8 cellular contexts compared by ENCODE assay signal in genomic region chr2:172555272-172555521, GRCh38. TPM values are rescaled to one million over a fixed set of nuclear protein-coding genes. Genes with fewer than 3 reads are reported as not detected.
DNase-seq lines count a peak whose midpoint lies in the region; ATAC-seq, FAIRE-seq and TF ChIP-seq lines count a peak whose summit lies in the region.

No MANE protein-coding gene starts in this region.

- H2BK15ac ChIP-seq in IMR-90 (ENCODE audit: low read depth, low read length) (peak overlapping the region; percentile 96; the same call in 2 of the 3 replicates), neuronal stem cell (ENCODE audit: low read length) (peak overlapping the region; percentile 40)

- peak overlapping the region; percentile 89 for H3K27ac ChIP-seq in IMR-90 (ENCODE audit: insufficient read depth, low read length)
- peak overlapping the region in 54 of 59 donors; percentile 26 to 98 (median 85) for H3K27ac ChIP-seq in dorsolateral prefrontal cortex
- no peak overlapping the region for H3K27ac ChIP-seq in neuronal stem cell (replicated peaks; ENCODE audit: low read length)

- peak overlapping the region; percentile 93 for H2BK120ac ChIP-seq in IMR-90 (ENCODE audit: low read depth, low read length)
- no peak overlapping the region for H2BK120ac ChIP-seq in neuronal stem cell (ENCODE audit: low read depth, low read length)

- no peak for TF ChIP-seq RAD21 in IMR-90 (IDR thresholded peaks at IDR 0.05; ENCODE audit: low read length)

- ATAC-seq in IMR-90 (ENCODE audit: low read depth): no peak

- peak overlapping the region; percentile 94 for H2AFZ ChIP-seq in IMR-90 (replicated peaks; ENCODE audit: low read length, poor library complexity)
- H2AFZ ChIP-seq in neuronal stem cell (ENCODE audit: low read length): peak overlapping the region; percentile 97

- peak overlapping the region; percentile 95 for H4K91ac ChIP-seq in IMR-90 (ENCODE audit: insufficient read depth, low read depth, low read length)
- H4K91ac ChIP-seq in neuronal stem cell (ENCODE audit: low read depth, low read length, poor library complexity): no peak overlapping the region

- peaks cover 9% of the 10 kb centered on the region for H3K9me1 ChIP-seq in IMR-90 (ENCODE audit: insufficient read depth, low read length)

- in situ Hi-C loops in IMR-90 (cut with MboI; ENCODE audit: low sequenced_read_pairs): no loop called here

- intact Hi-C loops in IMR-90 (cut with micrococcal nuclease) (no loop called here), dorsolateral prefrontal cortex (cut with DNase I) (no loop called here)

- H3K4me1 ChIP-seq in IMR-90 (ENCODE audit: control insufficient read depth, insufficient read depth, low read length) (peaks cover 15% of the 10 kb centered on the region), neuronal stem cell (ENCODE audit: control insufficient read depth in 2 of 2, insufficient read depth in 1 of 2, low read depth in 1 of 2, low read length in 2 of 2) (peaks cover 5 to 11% of the 10 kb centered on the region in 2 donors)

- peak overlapping the region; percentile 88 for H3K9ac ChIP-seq in IMR-90 (ENCODE audit: low read depth, low read length)
- H3K9ac ChIP-seq in neuronal stem cell (ENCODE audit: low read depth, low read length, poor library complexity): peak overlapping the region; percentile 91

- TF ChIP-seq POLR2A in IMR-90 (IDR thresholded peaks at IDR 0.05; ENCODE audit: low read depth, low read length): no peak

- peak; percentile 73 for FAIRE-seq in GM19239 (lab: Jason Lieb, UNC)

- H2BK20ac ChIP-seq in IMR-90 (ENCODE audit: low read depth, low read length): no peak overlapping the region

- H3K14ac ChIP-seq in IMR-90 (replicated peaks; ENCODE audit: low read depth, low read length) (peak overlapping the region; percentile 95), neuronal stem cell (ENCODE audit: low read length) (peak overlapping the region; percentile 14)

- H3K4me3 ChIP-seq in IMR-90 (ENCODE audit: insufficient read depth, low read depth, low read length) (peak overlapping the region; percentile 81), dorsolateral prefrontal cortex (peak overlapping the region; percentile 59 to 98 (median 91)), neuronal stem cell (ENCODE audit: low read length in 2 of 2) (peak overlapping the region; percentile 87 to 95)

- H2BK12ac ChIP-seq in neuronal stem cell (ENCODE audit: low read length): peak overlapping the region; percentile 82

- peak overlapping the region; percentile 65 to 82; a peak in 3 of 4 replicates for H4K8ac ChIP-seq in IMR-90 (ENCODE audit: low read depth in 2 of 2, low read length in 2 of 2)
- no peak overlapping the region for H4K8ac ChIP-seq in neuronal stem cell (ENCODE audit: low read depth, low read length)

- peak overlapping the region; percentile 51; the same call in 1 of the 2 replicates for H2AK5ac ChIP-seq in IMR-90 (ENCODE audit: low read depth, low read length)
- H2AK5ac ChIP-seq in neuronal stem cell (ENCODE audit: low read depth, low read length): no peak overlapping the region

- no peaks in the 10 kb centered on the region for H3K27me3 ChIP-seq in IMR-90 (ENCODE audit: control insufficient read depth, insufficient read depth, low read length)
- no peaks in the 10 kb centered on the region for H3K27me3 ChIP-seq in dorsolateral prefrontal cortex
- peaks cover 0 to 6% (median 0%) of the 10 kb centered on the region in 3 experiments for H3K27me3 ChIP-seq in neuronal stem cell (ENCODE audit: control insufficient read depth in 3 of 3, insufficient read depth in 3 of 3, low read depth in 1 of 3, low read length in 3 of 3)

- no TSS peak for BruUV-seq in IMR-90 (replicated peaks; lab: Mats Ljungman, UMichigan)

- H3K4ac ChIP-seq in IMR-90 (ENCODE audit: low read depth, low read length) (peak overlapping the region; percentile 93), neuronal stem cell (ENCODE audit: low read length) (no peak overlapping the region)

- H3K4me2 ChIP-seq in IMR-90 (ENCODE audit: low read depth, low read length) (peak overlapping the region; percentile 81), neuronal stem cell (ENCODE audit: insufficient read depth, low read length, poor library complexity, severe bottlenecking) (peak overlapping the region; percentile 78)

- H2BK5ac ChIP-seq in IMR-90 (ENCODE audit: low read depth, low read length, poor library complexity, severe bottlenecking) (peak overlapping the region; percentile 93), neuronal stem cell (ENCODE audit: low read length) (no peak overlapping the region)

- CTCF ChIA-PET in IMR-90 (lab: Yijun Ruan, JAX): no interaction called here

- TF ChIP-seq CTCF in IMR-90 (conservative IDR thresholded peaks at IDR 0.05; ENCODE audit: low read depth, low read length): no peak
- no peak for TF ChIP-seq CTCF in dorsolateral prefrontal cortex (IDR thresholded peaks at IDR 0.05 in 54 of 56, conservative IDR thresholded peaks at IDR 0.05 in 2 of 56; ENCODE audit: low read depth in 1 of 56, partially characterized antibody in 56 of 56)

- H3K18ac ChIP-seq in IMR-90 (ENCODE audit: low read depth, low read length): peak overlapping the region; percentile 88
- peak overlapping the region; percentile 97 for H3K18ac ChIP-seq in neuronal stem cell (ENCODE audit: low read length)

- peak overlapping the region; percentile 49 for H2AK9ac ChIP-seq in IMR-90 (replicated peaks; ENCODE audit: low read depth, low read length, poor library complexity)

- dilution Hi-C loops in IMR-90 (cut with HindIII; ENCODE audit: low sequenced_read_pairs, unreplicated experiment): no loop called here

- H3K36me3 ChIP-seq in IMR-90 (ENCODE audit: control insufficient read depth, insufficient read depth, low read length): peaks cover 2% of the 10 kb centered on the region
- H3K36me3 ChIP-seq in neuronal stem cell (replicated peaks in 1 of 2; ENCODE audit: control insufficient read depth in 2 of 2, insufficient read depth in 2 of 2, low read length in 2 of 2): peaks cover 0 to 6% of the 10 kb centered on the region in 2 donors

- H3K23ac ChIP-seq in IMR-90 (ENCODE audit: low read depth, low read length) (peak overlapping the region; percentile 77), neuronal stem cell (ENCODE audit: low read depth, low read length, poor library complexity) (peak overlapping the region; percentile 99)

- DNase-seq in GM19239 (ENCODE audit: insufficient read length, low spot score) (no peak), IMR-90 (no peak), dorsolateral prefrontal cortex (no peak), neuronal stem cell (ENCODE audit: low spot score) (no peak), glomerular visceral epithelial cell (ENCODE audit: extremely low spot score) (no peak), NCI-H510A (lab: John Stamatoyannopoulos, UW) (no peak), pons (ENCODE audit: low spot score) (no peak), GM19238 (ENCODE audit: insufficient read length, low spot score) (no peak)

- peak overlapping the region; percentile 47; the same call in 1 of the 2 replicates for H3K56ac ChIP-seq in IMR-90 (ENCODE audit: extremely low read depth, insufficient read depth, low read length)

- POLR2A ChIA-PET in IMR-90 (lab: Charles Lee; ENCODE audit: unreplicated experiment): no interaction called here

- peaks cover 20% of the 10 kb centered on the region; the same call in 1 of the 2 replicates for H4K20me1 ChIP-seq in IMR-90 (ENCODE audit: insufficient read depth, low read length)

- H4K5ac ChIP-seq in IMR-90 (ENCODE audit: low read depth, low read length): peak overlapping the region; percentile 67

- no peaks in the 10 kb centered on the region for H3K9me3 ChIP-seq in IMR-90 (ENCODE audit: control insufficient read depth, insufficient read depth, low read length)
- H3K9me3 ChIP-seq in neuronal stem cell (replicated peaks in 1 of 2; ENCODE audit: control insufficient read depth in 2 of 2, insufficient read depth in 1 of 2, low read depth in 1 of 2, low read length in 2 of 2): no peaks in the 10 kb centered on the region

- peaks cover 16 to 51% of the 10 kb centered on the region in 2 experiments for H3K79me1 ChIP-seq in IMR-90 (ENCODE audit: low read depth in 1 of 2, low read length in 2 of 2)
- no peaks in the 10 kb centered on the region for H3K79me1 ChIP-seq in neuronal stem cell (ENCODE audit: low read depth, low read length)

- WGBS in IMR-90 (ENCODE audit: extremely low coverage in 2 of 2, insufficient read length in 1 of 2), 2 experiments: 4% methylated on average over 6 of the region's 8 CpGs; no CpG with 5 or more reads in 1 of the 2 experiments
- no CpG with 5 or more reads among the region's 8 CpGs for WGBS in neuronal stem cell (ENCODE audit: extremely low coverage in 2 of 2, insufficient read length in 2 of 2, insufficient replicate concordance in 1 of 2), 2 donors

TF ChIP-seq in IMR-90, 13 proteins besides CTCF, POLR2A, EP300 and RAD21:
- TF ChIP-seq CHD1 (IDR thresholded peaks at IDR 0.05; ENCODE audit: low read depth, low read length): 0 out of 2 replicates have a peak, but pooled peaks have one; percentile 57
- TF ChIP-seq SMC3 (IDR thresholded peaks at IDR 0.05; ENCODE audit: low read depth, low read length): no peak
TF ChIP-seq in IMR-90: peak in this region for 1.

RNA-seq across cellular contexts. Expression of gene PDK1, which starts 0.7 kb away (rescaled TPM):
- total RNA-seq in IMR-90 (2012; rRNA removed) (68.3 and 85.9 TPM in 2 replicates), dorsolateral prefrontal cortex (10 to 100 TPM; 16.9 to 66.1 (median 29.3) TPM)
- 35.2 and 38.1 TPM in 2 replicates for polyA plus RNA-seq in IMR-90 (2012; rRNA removed)
- 25.1 and 25.3 TPM in 2 replicates for polyA plus RNA-seq in IMR-90 (2012; cell fraction: cytosol; rRNA removed)
- 25.1 and 56.4 TPM in 2 replicates for polyA plus RNA-seq in IMR-90 (2012; cell fraction: nucleus; rRNA removed; ENCODE audit: low replicate concordance)
- polyA plus RNA-seq in neuronal stem cell (2013, experiment 1 of 2): 4.1 TPM
- 4.5 TPM for polyA plus RNA-seq in neuronal stem cell (2013, experiment 2 of 2)
